14 cellular contexts compared by ENCODE assay signal in the genomic region with DNA sequence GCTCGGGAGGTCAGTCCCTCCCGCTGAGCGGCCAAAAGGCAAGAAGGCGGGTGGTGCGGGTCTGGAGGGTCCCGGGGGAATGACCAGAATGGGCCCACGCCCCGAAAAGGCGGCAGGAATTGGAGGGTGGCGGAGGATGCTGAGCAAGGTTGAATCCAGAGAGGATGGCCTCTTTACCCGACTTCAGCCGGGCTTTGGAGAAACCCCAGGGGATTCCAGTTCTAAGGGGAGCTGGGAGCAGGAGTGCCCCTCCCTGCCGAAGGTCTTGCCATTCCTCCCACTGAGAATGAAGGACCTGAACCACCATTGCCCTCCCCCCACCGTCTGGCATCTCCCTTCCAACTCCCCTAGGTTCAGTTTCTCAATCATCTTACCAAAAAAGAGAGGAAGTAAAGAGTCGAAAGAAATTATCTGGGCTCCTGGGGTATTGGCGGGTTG. TPM values are rescaled to one million over a fixed set of nuclear protein-coding genes. Genes with fewer than 3 reads are reported as not detected.
DNase-seq lines count a peak whose midpoint lies in the region; ATAC-seq and TF ChIP-seq lines count a peak whose summit lies in the region.
"Had no signal": no experiment of that assay in that cellular context is flagged by ENCODE, and none has a peak within 500 bp of the region (broad histone marks: within the 10 kb centered on the region; RNA-seq: fewer than 3 reads in every experiment).

No MANE protein-coding gene starts in this region.

- 0 out of 2 replicates have a peak overlapping the region, but pooled peaks have one; percentile 9 for H3K4me3 ChIP-seq in iPS-18c (ENCODE audit: insufficient read depth, low read depth, low read length)

- H3K36me3 Mint-ChIP-seq in natural killer cell treated with Interleukin-12 subunit alpha and Interleukin-12 subunit beta and Interleukin-15 and Interleukin-18, amount 100 ng/mL, for 72 hours, result peaks cover 4% of the 10 kb centered on the region
- H3K36me3 Mint-ChIP-seq in natural killer cell, result peaks cover 6% of the 10 kb centered on the region
- H3K36me3 Mint-ChIP-seq in activated T-helper 2 cell treated with anti-CD3 and anti-CD28 coated beads, Interferon-gamma antibody, Interleukin-2, Interleukin-4, amounts not matched to agents 10 μg/mL and 5 μg/mL and 100 μg/mL, durations not matched to agents 14 hours and 24 hours and 36 hours (ENCODE audit: low read depth), result no peaks in the 10 kb centered on the region

- no peak for ATAC-seq in natural killer cell treated with Interleukin-12 subunit alpha and Interleukin-12 subunit beta and Interleukin-15 and Interleukin-18, amount 100 ng/mL, for 72 hours
- no peak for ATAC-seq in natural killer cell
- ATAC-seq: HepG2 had no signal

- TF ChIP-seq CTCF in natural killer cell (IDR thresholded peaks at IDR 0.05), result no peak

- peak overlapping the region; percentile 32 for H3K4me3 Mint-ChIP-seq in natural killer cell treated with Interleukin-12 subunit alpha and Interleukin-12 subunit beta and Interleukin-15 and Interleukin-18, amount 100 ng/mL, for 72 hours
- no peak overlapping the region for H3K4me3 Mint-ChIP-seq in natural killer cell
- no peak overlapping the region for H3K4me3 Mint-ChIP-seq in activated T-helper 2 cell treated with anti-CD3 and anti-CD28 coated beads, Interferon-gamma antibody, Interleukin-2, Interleukin-4, amounts not matched to agents 10 μg/mL and 5 μg/mL and 100 μg/mL, durations not matched to agents 14 hours and 24 hours and 36 hours (ENCODE audit: low read depth)

- H3K4me1 Mint-ChIP-seq in natural killer cell treated with Interleukin-12 subunit alpha and Interleukin-12 subunit beta and Interleukin-15 and Interleukin-18, amount 100 ng/mL, for 72 hours (ENCODE audit: low read depth in 2 of 2), result peaks cover 24 to 44% of the 10 kb centered on the region in 2 donors
- H3K4me1 Mint-ChIP-seq in natural killer cell, result peaks cover 12 to 28% of the 10 kb centered on the region in 2 donors
- H3K4me1 Mint-ChIP-seq in activated T-helper 2 cell treated with anti-CD3 and anti-CD28 coated beads, Interferon-gamma antibody, Interleukin-2, Interleukin-4, amounts not matched to agents 10 μg/mL and 5 μg/mL and 100 μg/mL, durations not matched to agents 14 hours and 24 hours and 36 hours (ENCODE audit: low read depth), result peaks cover 8% of the 10 kb centered on the region

- no peaks in the 10 kb centered on the region for H3K9me3 Mint-ChIP-seq in natural killer cell treated with Interleukin-12 subunit alpha and Interleukin-12 subunit beta and Interleukin-15 and Interleukin-18, amount 100 ng/mL, for 72 hours
- H3K9me3 Mint-ChIP-seq in natural killer cell, result no peaks in the 10 kb centered on the region
- no peaks in the 10 kb centered on the region for H3K9me3 Mint-ChIP-seq in activated T-helper 2 cell treated with anti-CD3 and anti-CD28 coated beads, Interferon-gamma antibody, Interleukin-2, Interleukin-4, amounts not matched to agents 10 μg/mL and 5 μg/mL and 100 μg/mL, durations not matched to agents 14 hours and 24 hours and 36 hours

- no peak overlapping the region for H3K27ac Mint-ChIP-seq in natural killer cell treated with Interleukin-12 subunit alpha and Interleukin-12 subunit beta and Interleukin-15 and Interleukin-18, amount 100 ng/mL, for 72 hours
- H3K27ac Mint-ChIP-seq in natural killer cell, result no peak overlapping the region
- H3K27ac Mint-ChIP-seq in activated T-helper 2 cell treated with anti-CD3 and anti-CD28 coated beads, Interferon-gamma antibody, Interleukin-2, Interleukin-4, amounts not matched to agents 10 μg/mL and 5 μg/mL and 100 μg/mL, durations not matched to agents 14 hours and 24 hours and 36 hours, result no peak overlapping the region

- peaks cover 64 to 85% of the 10 kb centered on the region in 2 donors for H3K27me3 Mint-ChIP-seq in natural killer cell treated with Interleukin-12 subunit alpha and Interleukin-12 subunit beta and Interleukin-15 and Interleukin-18, amount 100 ng/mL, for 72 hours
- peaks cover 76 to 94% of the 10 kb centered on the region in 2 donors for H3K27me3 Mint-ChIP-seq in natural killer cell (ENCODE audit: low read depth in 2 of 2)
- peaks cover 90% of the 10 kb centered on the region for H3K27me3 Mint-ChIP-seq in activated T-helper 2 cell treated with anti-CD3 and anti-CD28 coated beads, Interferon-gamma antibody, Interleukin-2, Interleukin-4, amounts not matched to agents 10 μg/mL and 5 μg/mL and 100 μg/mL, durations not matched to agents 14 hours and 24 hours and 36 hours (ENCODE audit: low read depth)

- H3K9me3 ChIP-seq in iPS-18c (ENCODE audit: control insufficient read depth, insufficient read depth, low read length), result peaks cover 2% of the 10 kb centered on the region

- intact Hi-C loops in natural killer cell (cut with micrococcal nuclease), result no loop called here
- intact Hi-C loops in posterior vena cava (cut with DNase I), result no loop called here
- intact Hi-C loops in activated T-helper 2 cell treated with anti-CD3 and anti-CD28 coated beads, Interferon-gamma antibody, Interleukin-2, Interleukin-4, amounts not matched to agents 10 μg/mL and 5 μg/mL and 100 μg/mL, durations not matched to agents 14 hours and 24 hours and 36 hours (cut with micrococcal nuclease), result no loop called here

- DNase-seq in natural killer cell treated with Interleukin-12 subunit alpha and Interleukin-12 subunit beta and Interleukin-15 and Interleukin-18, amount 100 ng/mL, for 72 hours (ENCODE audit: low spot score), result peak; percentile 62
- DNase-seq in natural killer cell (no peak), NOMO-1 treated with DMSO at 0.1 percent for 48 hours (lab: John Stamatoyannopoulos, UW; ENCODE audit: unreplicated experiment) (peak; percentile 41), T1000 (lab: John Stamatoyannopoulos, UW) (no peak), posterior vena cava (ENCODE audit: low spot score) (no peak)
- DNase-seq in activated T-helper 2 cell treated with anti-CD3 and anti-CD28 coated beads, Interferon-gamma antibody, Interleukin-2, Interleukin-4, amounts not matched to agents 10 μg/mL and 5 μg/mL and 100 μg/mL, durations not matched to agents 14 hours and 24 hours and 36 hours (ENCODE audit: low spot score), result no peak
- DNase-seq: COR-L47, KG1, NCI-H1092 treated with DMSO at 0.1 percent for 48 hours, NCI-H2081 treated with DMSO at 0.1 percent for 48 hours, NCI-H510A treated with DMSO at 0.1 percent for 48 hours, SHP77 had no signal

RNA-seq across cellular contexts. Expression of a gene that starts 3.6 kb away (rescaled TPM):
- total RNA-seq in natural killer cell treated with Interleukin-12 subunit alpha and Interleukin-12 subunit beta and Interleukin-15 and Interleukin-18, amount 100 ng/mL, for 72 hours, result 10 to 100 TPM in 1 of 2 donors, 1 to 10 TPM in 1; 8.4 to 15.8 TPM
- not detected for total RNA-seq in natural killer cell
- total RNA-seq in posterior vena cava, result 1 to 10 TPM in 1 of 2 donors, under 1 TPM in 1; 0.57 to 1.4 TPM
- not detected in 2 replicates for total RNA-seq in activated T-helper 2 cell treated with anti-CD3 and anti-CD28 coated beads, Interferon-gamma antibody, Interleukin-2, Interleukin-4, amounts not matched to agents 10 μg/mL and 5 μg/mL and 100 μg/mL, durations not matched to agents 14 hours and 24 hours and 36 hours

RNA-seq across cellular contexts. Expression of a gene that starts 38.9 kb away (rescaled TPM):
- 1 to 10 TPM; 6.5 to 7.2 TPM for total RNA-seq in natural killer cell treated with Interleukin-12 subunit alpha and Interleukin-12 subunit beta and Interleukin-15 and Interleukin-18, amount 100 ng/mL, for 72 hours
- not detected for total RNA-seq in natural killer cell
- 1 to 10 TPM in 1 of 2 donors, under 1 TPM in 1; 0.48 to 1.4 TPM for total RNA-seq in posterior vena cava
- total RNA-seq in activated T-helper 2 cell treated with anti-CD3 and anti-CD28 coated beads, Interferon-gamma antibody, Interleukin-2, Interleukin-4, amounts not matched to agents 10 μg/mL and 5 μg/mL and 100 μg/mL, durations not matched to agents 14 hours and 24 hours and 36 hours, result not detected in 2 replicates

Comparison
In these comparisons a context has a peak if more than half of its experiments do, and no peak if none do; other contexts are left out.
1. DNase-seq: peak in natural killer cell treated with Interleukin-12 subunit alpha and Interleukin-12 subunit beta and Interleukin-15 and Interleukin-18, amount 100 ng/mL, for 72 hours (single experiment) and NOMO-1 treated with DMSO at 0.1 percent for 48 hours (single experiment); none in natural killer cell (single experiment), T1000 (single experiment), posterior vena cava (single experiment) and activated T-helper 2 cell treated with anti-CD3 and anti-CD28 coated beads, Interferon-gamma antibody, Interleukin-2, Interleukin-4, amounts not matched to agents 10 μg/mL and 5 μg/mL and 100 μg/mL, durations not matched to agents 14 hours and 24 hours and 36 hours (single experiment).